In genomic region chr3:23240386-23240785, GRCh38 we compare ENCODE assay signal across 21 cellular contexts. TPM values are rescaled to one million over a fixed set of nuclear protein-coding genes. Genes with fewer than 3 reads are reported as not detected.
DNase-seq lines count a peak whose midpoint lies in the region; ATAC-seq and TF ChIP-seq lines count a peak whose summit lies in the region.
"Had no signal": no experiment of that assay in that cellular context is flagged by ENCODE, and none has a peak within 500 bp of the region (broad histone marks: within the 10 kb centered on the region; RNA-seq: fewer than 3 reads in every experiment).

No MANE protein-coding gene starts in this region.

- no peak for ATAC-seq in GM23338
- no peak for ATAC-seq in HG03571 (IDR thresholded peaks at IDR 0.05; ENCODE audit: unreplicated experiment)

- no peak overlapping the region for H3K4me2 ChIP-seq in SK-N-SH
- no peak overlapping the region for H3K4me2 ChIP-seq in GM23338
- H3K4me2 ChIP-seq: BLaER1 had no signal

- peaks cover 52% of the 10 kb centered on the region for H3K79me2 ChIP-seq in SK-N-SH (ENCODE audit: insufficient read depth)
- H3K79me2 ChIP-seq in GM23338 (replicated peaks; ENCODE audit: insufficient read depth): peaks cover 96% of the 10 kb centered on the region

- TF ChIP-seq CTCF in HEK293 (tag by site-specific recombination; IDR thresholded peaks at IDR 0.05) (no peak), SK-N-SH (IDR thresholded peaks at IDR 0.05) (no peak), dorsolateral prefrontal cortex (IDR thresholded peaks at IDR 0.05 in 54 of 56, conservative IDR thresholded peaks at IDR 0.05 in 2 of 56; ENCODE audit: low read depth in 1 of 56, partially characterized antibody in 56 of 56) (no peak), GM23338 (conservative IDR thresholded peaks at IDR 0.05; ENCODE audit: low read depth in 2 of 2) (no peak)

- H3K9me3 Mint-ChIP-seq in GM23338: no peaks in the 10 kb centered on the region
- H3K9me3 Mint-ChIP-seq: CD4-positive, alpha-beta T cell had no signal

- H3K4me3 ChIP-seq in HEK293 (ENCODE audit: low read depth, low read length) (no peak overlapping the region), SK-N-SH (ENCODE audit: low read depth in 2 of 2, low read length in 1 of 2) (no peak overlapping the region), dorsolateral prefrontal cortex (peak overlapping the region in 14 of 59 donors; percentile 2 to 52 (median 26)), GM23338 (no peak overlapping the region)
- H3K4me3 ChIP-seq: BLaER1, SJCRH30 had no signal

- CTCF ChIA-PET in HEK293 (lab: Yijun Ruan, JAX) (interaction anchor here (0.5 to 0.6 kb wide), 2 partner anchors 19 to 36 kb away, joined by 3 to 5 read pairs; no protein-coding TSS in a partner anchor), SK-N-SH (lab: Yijun Ruan, JAX) (interaction anchor here (1.0 kb wide), 2 partner anchors 12 to 402 kb away, joined by 3 read pairs; no protein-coding TSS in a partner anchor)

- peaks cover 14% of the 10 kb centered on the region for H3F3A ChIP-seq in SK-N-SH (replicated peaks; ENCODE audit: insufficient read depth)
- no peaks in the 10 kb centered on the region for H3F3A ChIP-seq in GM23338 (replicated peaks; ENCODE audit: low read depth)

- H3K27ac ChIP-seq in HEK293 (ENCODE audit: extremely low read depth, low read depth, low read length) (no peak overlapping the region), SK-N-SH (ENCODE audit: low read depth in 2 of 2, low read length in 1 of 2) (no peak overlapping the region), dorsolateral prefrontal cortex (peak overlapping the region in 57 of 59 donors; percentile 9 to 94 (median 80)), GM23338 (ENCODE audit: low read depth) (no peak overlapping the region)
- H3K27ac ChIP-seq: 22Rv1, BLaER1, SJCRH30 had no signal

- no peaks in the 10 kb centered on the region for H3K9me2 ChIP-seq in SK-N-SH
- H3K9me2 ChIP-seq in GM23338 (ENCODE audit: insufficient read depth): no peaks in the 10 kb centered on the region

- H3K27me3 ChIP-seq in SK-N-SH (ENCODE audit: insufficient read depth) (no peaks in the 10 kb centered on the region), dorsolateral prefrontal cortex (no peaks in the 10 kb centered on the region), GM23338 (ENCODE audit: insufficient read depth) (no peaks in the 10 kb centered on the region)
- H3K27me3 ChIP-seq: BLaER1, SJCRH30 had no signal

- no peak overlapping the region for H3K9ac ChIP-seq in SK-N-SH
- H3K9ac ChIP-seq: BLaER1 had no signal

- H2AFZ ChIP-seq in SK-N-SH (ENCODE audit: low read depth) (no peak overlapping the region), GM23338 (no peak overlapping the region)

- H4K20me1 ChIP-seq in SK-N-SH (ENCODE audit: insufficient read depth) (peaks cover 15% of the 10 kb centered on the region), GM23338 (replicated peaks; ENCODE audit: insufficient read depth) (0 out of 2 replicates have a peak, but pooled peaks cover 3% of the 10 kb centered on the region)

- H3K36me3 ChIP-seq in HEK293 (ENCODE audit: control insufficient read depth in 2 of 2, insufficient read depth in 1 of 2, low read length in 2 of 2) (no peaks in the 10 kb centered on the region), SK-N-SH (replicated peaks in 1 of 2; ENCODE audit: control insufficient read depth in 1 of 2, insufficient read depth in 2 of 2, low read length in 1 of 2) (no peaks in the 10 kb centered on the region), GM23338 (ENCODE audit: insufficient read depth) (no peaks in the 10 kb centered on the region)
- H3K36me3 ChIP-seq: BLaER1, SJCRH30 had no signal

- no peaks in the 10 kb centered on the region for H3K27me3 Mint-ChIP-seq in GM23338 (ENCODE audit: insufficient read depth, low read depth, poor library complexity)
- H3K27me3 Mint-ChIP-seq: CD4-positive, alpha-beta T cell had no signal

- POLR2A ChIA-PET in HEK293 (lab: Yijun Ruan, JAX): no interaction called here
- POLR2A ChIA-PET in SK-N-SH (lab: Yijun Ruan, JAX): interaction anchor here (1.3 kb wide), 1 partner anchor 677 kb away, joined by 5 read pairs; the partner anchor contains the start of genes NKIRAS1 and RPL15

- 41% methylated on average over 1 of the region's 1 CpG for WGBS in SK-N-SH (ENCODE audit: low lambda C conversion rate)

- peak in 1 of 2 experiments; percentile 48; a peak in 2 of 4 replicates for TF ChIP-seq EP300 in SK-N-SH (IDR thresholded peaks at IDR 0.05; ENCODE audit: borderline replicate concordance in 1 of 2, low read depth in 1 of 2, low read length in 1 of 2)

- intact Hi-C loops in dorsolateral prefrontal cortex (cut with DNase I): loop anchor here in 1 of 2 donors (10.0 kb wide), 1 partner anchor 564 kb away; the partner anchor contains the start of gene UBE2E1

- no peak overlapping the region for H3K4me3 Mint-ChIP-seq in GM23338
- H3K4me3 Mint-ChIP-seq: CD4-positive, alpha-beta T cell had no signal

- no peak overlapping the region for H3K27ac Mint-ChIP-seq in GM23338
- H3K27ac Mint-ChIP-seq: CD4-positive, alpha-beta T cell had no signal

- peaks cover 38% of the 10 kb centered on the region for H3K4me1 Mint-ChIP-seq in GM23338

- no peaks in the 10 kb centered on the region for H3K9me3 ChIP-seq in HEK293 (ENCODE audit: control insufficient read depth, insufficient read depth, low read depth, low read length)
- H3K9me3 ChIP-seq in SK-N-SH: no peaks in the 10 kb centered on the region
- H3K9me3 ChIP-seq: BLaER1, Caco-2, SJCRH30 had no signal

- H3K4me1 ChIP-seq in HEK293 (ENCODE audit: control insufficient read depth, insufficient read depth, low read length): peaks cover 8% of the 10 kb centered on the region
- H3K4me1 ChIP-seq in SK-N-SH (ENCODE audit: control insufficient read depth in 1 of 2, insufficient read depth in 2 of 2, low read depth in 1 of 2, low read length in 1 of 2): peaks cover 0 to 5% of the 10 kb centered on the region in 2 experiments; a peak in 1 of 4 replicates
- peaks cover 40% of the 10 kb centered on the region for H3K4me1 ChIP-seq in GM23338 (ENCODE audit: insufficient read depth)
- H3K4me1 ChIP-seq: Caco-2 had no signal

- TF ChIP-seq RAD21 in SK-N-SH (IDR thresholded peaks at IDR 0.05; ENCODE audit: low read length): 0 out of 2 replicates have a peak, but pooled peaks have one; percentile 6

- H3K36me3 Mint-ChIP-seq in GM23338 (ENCODE audit: low read depth): no peaks in the 10 kb centered on the region

- DNase-seq in DMS 273 (lab: John Stamatoyannopoulos, UW; ENCODE audit: unreplicated experiment) (peak; percentile 28), DMS 273 treated with DMSO at 0.1 percent for 48 hours (lab: John Stamatoyannopoulos, UW) (no peak), SK-N-SH (no peak), dorsolateral prefrontal cortex (no peak), GM23338 (ENCODE audit: low spot score) (no peak), GM03348 (ENCODE audit: low spot score) (no peak)
- DNase-seq: ACHN; Caco-2; CD4-positive, alpha-beta T cell; DMS153; GDM1; Kasumi-1; NCI-H1048; NCI-H1436 treated with DMSO at 0.1 percent for 48 hours; NCI-H1930; NCI-H69 had no signal

TF ChIP-seq in SK-N-SH, 30 proteins besides CTCF, POLR2A, EP300 and RAD21:
- TF ChIP-seq PBX3 (IDR thresholded peaks at IDR 0.05) (no peak), RCOR1 (IDR thresholded peaks at IDR 0.05; ENCODE audit: low read length) (0 out of 2 replicates have a peak, but pooled peaks have one; percentile 42), GATA2 (CRISPR knock-in tag; IDR thresholded peaks at IDR 0.05) (peak; percentile 81), TCF12 (IDR thresholded peaks at IDR 0.05) (0 out of 2 replicates have a peak, but pooled peaks have one; percentile 10), RFX5 (IDR thresholded peaks at IDR 0.05; ENCODE audit: low read length) (no peak)

TF ChIP-seq in GM23338, 12 proteins besides CTCF, POLR2A, EP300 and RAD21 (continues in another document):
- TF ChIP-seq POLR2AphosphoS5 (IDR thresholded peaks at IDR 0.05; ENCODE audit: low read depth): no peak
- TF ChIP-seq EZH2phosphoT487 (IDR thresholded peaks at IDR 0.05; ENCODE audit: unreplicated experiment): no peak

RNA-seq across cellular contexts. Expression of gene UBE2E2, which starts 37.3 kb away (rescaled TPM):
- polyA plus RNA-seq in SK-N-SH (2012; rRNA removed) (46.4 and 57.9 TPM in 2 replicates), GM23338 (2016; fragmentation: Nextera tagmentation; extraction: Ambion mirVana) (86.9 and 94.2 TPM in 2 replicates)
- 50.8 and 54.0 TPM in 2 replicates for polyA plus RNA-seq in SK-N-SH (2012; cell fraction: cytosol; rRNA removed)
- polyA plus RNA-seq in SK-N-SH (2012; cell fraction: nucleus; rRNA removed): 16.5 and 17.7 TPM in 2 replicates
- 100 to 1,000 TPM in 53 of 120 experiments, 10 to 100 TPM in 67; 50.5 to 141 (median 96.9) TPM for total RNA-seq in dorsolateral prefrontal cortex
- total RNA-seq in GM23338 (2014; rRNA removed; shearing (Covaris generic)): 45.8 and 169 TPM in 2 replicates

Comparison
In these comparisons a context has a peak if more than half of its experiments do, and no peak if none do; other contexts are left out.
1. H3K27ac ChIP-seq: peak in dorsolateral prefrontal cortex (57 of 59); none in HEK293 (single experiment), SK-N-SH (0 of 2) and GM23338 (single experiment).